In genomic region chr1:208324005-208324404, GRCh38 we compare ENCODE assay signal across 15 cellular contexts.
A peak's percentile ranks its signal among the peaks of the same experiment; 100 is the strongest.
DNase-seq lines count a peak whose midpoint lies in the region; ATAC-seq, FAIRE-seq and TF ChIP-seq lines count a peak whose summit lies in the region.
"Had no signal": no experiment of that assay in that cellular context is flagged by ENCODE, and none has a peak within 500 bp of the region (broad histone marks: within the 10 kb centered on the region; RNA-seq: fewer than 3 reads in every experiment).

No MANE protein-coding gene starts in this region.

- H3K36me3 ChIP-seq in IMR-90 (ENCODE audit: control insufficient read depth, insufficient read depth, low read length) (no peaks in the 10 kb centered on the region), H1 (ENCODE audit: control insufficient read depth in 2 of 4, insufficient read depth in 4 of 4, low read length in 3 of 4) (no peaks in the 10 kb centered on the region), mesendoderm (ENCODE audit: control insufficient read depth, insufficient read depth, low read length) (no peaks in the 10 kb centered on the region), osteoblast (ENCODE audit: insufficient read depth, low read length) (no peaks in the 10 kb centered on the region)
- H3K36me3 ChIP-seq: BLaER1 treated with 17β-estradiol and CSF1 and Interleukin-3, amounts not matched to agents 10 nM and 100 nM had no signal

- ATAC-seq in IMR-90 (ENCODE audit: low read depth), result no peak
- ATAC-seq in HG03045 (IDR thresholded peaks at IDR 0.05; ENCODE audit: unreplicated experiment), result no peak
- ATAC-seq in GM21786 (IDR thresholded peaks at IDR 0.05; ENCODE audit: unreplicated experiment), result no peak
- ATAC-seq: CD8-positive, alpha-beta T cell; GM12878; HCT116 had no signal

- H3K27me3 ChIP-seq in IMR-90 (ENCODE audit: control insufficient read depth, insufficient read depth, low read length) (no peaks in the 10 kb centered on the region), H1 (replicated peaks in 1 of 4; ENCODE audit: control insufficient read depth in 3 of 4, extremely low read depth in 1 of 4, insufficient read depth in 3 of 4, low read length in 3 of 4) (no peaks in the 10 kb centered on the region), mesendoderm (ENCODE audit: insufficient read depth, low read length, poor library complexity) (no peaks in the 10 kb centered on the region), osteoblast (ENCODE audit: insufficient read depth, low read length) (no peaks in the 10 kb centered on the region)
- H3K27me3 ChIP-seq: BLaER1 treated with 17β-estradiol and CSF1 and Interleukin-3, amounts not matched to agents 10 nM and 100 nM had no signal

- no peaks in the 10 kb centered on the region for H3K4me1 ChIP-seq in IMR-90 (ENCODE audit: control insufficient read depth, insufficient read depth, low read length)
- H3K4me1 ChIP-seq in H1 (replicated peaks in 1 of 4; ENCODE audit: control insufficient read depth in 3 of 4, insufficient read depth in 4 of 4, low read length in 3 of 4), result peaks cover 0 to 3% (median 0%) of the 10 kb centered on the region in 4 experiments; a peak in 1 of 7 replicates
- H3K4me1 ChIP-seq in mesendoderm (ENCODE audit: control insufficient read depth, low read depth, low read length), result no peaks in the 10 kb centered on the region
- no peaks in the 10 kb centered on the region for H3K4me1 ChIP-seq in osteoblast (ENCODE audit: insufficient read depth, low read length)
- H3K4me1 ChIP-seq: BLaER1 treated with 17β-estradiol and CSF1 and Interleukin-3, amounts not matched to agents 10 nM and 100 nM had no signal

- H2BK12ac ChIP-seq in H1 (ENCODE audit: low read depth, low read length), result no peak overlapping the region

- H3K4ac ChIP-seq in IMR-90 (ENCODE audit: low read depth, low read length), result no peak overlapping the region
- no peak overlapping the region for H3K4ac ChIP-seq in H1 (replicated peaks; ENCODE audit: insufficient read length, low read depth, low read length)
- H3K4ac ChIP-seq in mesendoderm (ENCODE audit: low read depth, low read length), result no peak overlapping the region

- H3K4me3 ChIP-seq in IMR-90 (ENCODE audit: insufficient read depth, low read depth, low read length), result no peak overlapping the region
- no peak overlapping the region for H3K4me3 ChIP-seq in H1 (ENCODE audit: extremely low read depth in 1 of 4, insufficient read depth in 2 of 4, low read depth in 3 of 4, low read length in 4 of 4)
- no peak overlapping the region for H3K4me3 ChIP-seq in mesendoderm (ENCODE audit: low read length)
- H3K4me3 ChIP-seq in osteoblast (ENCODE audit: insufficient read depth, low read length), result no peak overlapping the region
- H3K4me3 ChIP-seq: BLaER1 treated with 17β-estradiol and CSF1 and Interleukin-3, amounts not matched to agents 10 nM and 100 nM; GM12878; GM23248 had no signal

- H4K5ac ChIP-seq in IMR-90 (ENCODE audit: low read depth, low read length) (no peak overlapping the region), H1 (ENCODE audit: insufficient read length, low read depth, low read length) (no peak overlapping the region), mesendoderm (ENCODE audit: low read length) (no peak overlapping the region)

- WGBS in IMR-90 (ENCODE audit: extremely low coverage in 2 of 2, insufficient read length in 1 of 2), 2 experiments, result no CpG with 5 or more reads among the region's 7 CpGs
- WGBS in H1 (ENCODE audit: extremely low coverage in 1 of 2, insufficient coverage in 1 of 2, insufficient read length in 1 of 2, insufficient replicate concordance in 2 of 2, low coverage in 1 of 2, low lambda C conversion rate in 2 of 2, missing lambda C conversion rate in 1 of 2), 2 experiments, result 80% methylated on average over 7 of the region's 7 CpGs; no CpG with 5 or more reads in 1 of the 2 experiments
- no CpG with 5 or more reads among the region's 7 CpGs for WGBS in mesendoderm (ENCODE audit: extremely low coverage, insufficient coverage, low lambda C conversion rate)

- intact Hi-C loops in IMR-90 (cut with micrococcal nuclease), result no loop called here

- H2BK20ac ChIP-seq in IMR-90 (ENCODE audit: low read depth, low read length) (no peak overlapping the region), H1 (ENCODE audit: low read length) (no peak overlapping the region)

- H4K91ac ChIP-seq in IMR-90 (ENCODE audit: insufficient read depth, low read depth, low read length) (no peak overlapping the region), H1 (replicated peaks; ENCODE audit: insufficient read length, low read length) (no peak overlapping the region)

- dilution Hi-C loops in IMR-90 (cut with HindIII; ENCODE audit: low sequenced_read_pairs, unreplicated experiment), result no loop called here

- CTCF ChIA-PET in IMR-90 (lab: Yijun Ruan, JAX), result no interaction called here
- CTCF ChIA-PET in H1 (lab: Charles Lee; ENCODE audit: partially characterized antibody), result interaction anchor here (0.7 to 1.5 kb wide), 3 partner anchors 10 to 1415 kb away, joined by 3 to 4 read pairs (median 3); no protein-coding TSS in a partner anchor

- H4K20me1 ChIP-seq in IMR-90 (ENCODE audit: insufficient read depth, low read length) (no peaks in the 10 kb centered on the region), H1 (replicated peaks in 1 of 2; ENCODE audit: control insufficient read depth in 1 of 2, insufficient read depth in 2 of 2, low read length in 2 of 2) (no peaks in the 10 kb centered on the region), osteoblast (ENCODE audit: insufficient read depth, low read length) (no peaks in the 10 kb centered on the region)
- H4K20me1 ChIP-seq: BLaER1 treated with 17β-estradiol and CSF1 and Interleukin-3, amounts not matched to agents 10 nM and 100 nM had no signal

- H2BK120ac ChIP-seq in IMR-90 (ENCODE audit: low read depth, low read length) (no peak overlapping the region), H1 (replicated peaks; ENCODE audit: low read depth, low read length) (no peak overlapping the region), mesendoderm (ENCODE audit: low read depth, low read length) (no peak overlapping the region)

- no peak overlapping the region for H3K27ac ChIP-seq in IMR-90 (ENCODE audit: insufficient read depth, low read length)
- H3K27ac ChIP-seq in H1 (ENCODE audit: low read depth, low read length), result no peak overlapping the region
- H3K27ac ChIP-seq in mesendoderm (ENCODE audit: low read depth, low read length), result no peak overlapping the region
- no peak overlapping the region for H3K27ac ChIP-seq in osteoblast (ENCODE audit: low read depth, low read length)
- H3K27ac ChIP-seq: BLaER1 treated with 17β-estradiol and CSF1 and Interleukin-3, amounts not matched to agents 10 nM and 100 nM; GM23248 had no signal

- H3K79me2 ChIP-seq in H1 (ENCODE audit: control insufficient read depth in 1 of 2, insufficient read depth in 2 of 2, low read length in 2 of 2) (no peaks in the 10 kb centered on the region), mesendoderm (ENCODE audit: control insufficient read depth, insufficient read depth, low read length) (no peaks in the 10 kb centered on the region), osteoblast (ENCODE audit: insufficient read depth, low read length) (no peaks in the 10 kb centered on the region)

- H3K23me2 ChIP-seq in H1 (ENCODE audit: low read depth, low read length), result no peaks in the 10 kb centered on the region

- TF ChIP-seq CTCF in IMR-90 (conservative IDR thresholded peaks at IDR 0.05; ENCODE audit: low read depth, low read length) (no peak), H1 (IDR thresholded peaks at IDR 0.05; ENCODE audit: control extremely low read depth in 1 of 3, insufficient read depth in 1 of 3, low read depth in 1 of 3, low read length in 3 of 3) (no peak), osteoblast (IDR thresholded peaks at IDR 0.05; ENCODE audit: extremely low read depth, low read depth, low read length) (no peak)

- H2AK5ac ChIP-seq in IMR-90 (ENCODE audit: low read depth, low read length) (no peak overlapping the region), H1 (ENCODE audit: low read depth, low read length) (no peak overlapping the region), mesendoderm (ENCODE audit: low read length) (no peak overlapping the region)

- H3K56ac ChIP-seq in IMR-90 (ENCODE audit: extremely low read depth, insufficient read depth, low read length) (no peak overlapping the region), H1 (replicated peaks; ENCODE audit: insufficient read length, low read depth, low read length) (no peak overlapping the region), mesendoderm (ENCODE audit: low read length) (no peak overlapping the region)

- H3K14ac ChIP-seq in IMR-90 (replicated peaks; ENCODE audit: low read depth, low read length) (no peak overlapping the region), H1 (ENCODE audit: insufficient read length) (no peak overlapping the region)

- TF ChIP-seq RAD21 in IMR-90 (IDR thresholded peaks at IDR 0.05; ENCODE audit: low read length) (no peak), H1 (IDR thresholded peaks at IDR 0.05 in 1 of 2, conservative IDR thresholded peaks at IDR 0.05 in 1 of 2; ENCODE audit: low read depth in 2 of 2, low read length in 2 of 2) (no peak)

- no peak overlapping the region for H2BK5ac ChIP-seq in IMR-90 (ENCODE audit: low read depth, low read length, poor library complexity, severe bottlenecking)
- no peak overlapping the region for H2BK5ac ChIP-seq in H1 (ENCODE audit: low read depth, low read length)
- H2BK5ac ChIP-seq in mesendoderm (ENCODE audit: low read length), result no peak overlapping the region

- H2AFZ ChIP-seq in IMR-90 (replicated peaks; ENCODE audit: low read length, poor library complexity) (peak overlapping the region; percentile 10), H1 (ENCODE audit: low read length) (peak overlapping the region; percentile 26; the same call in 1 of the 2 replicates), osteoblast (ENCODE audit: low read length) (no peak overlapping the region)
- H2AFZ ChIP-seq: GM23248 had no signal

- no peak overlapping the region for H2AK9ac ChIP-seq in IMR-90 (replicated peaks; ENCODE audit: low read depth, low read length, poor library complexity)

- H3K4me2 ChIP-seq in IMR-90 (ENCODE audit: low read depth, low read length) (no peak overlapping the region), H1 (ENCODE audit: insufficient read depth in 1 of 2, low read depth in 2 of 2, low read length in 2 of 2) (no peak overlapping the region; a peak in 1 of 4 replicates), mesendoderm (ENCODE audit: low read length) (no peak overlapping the region), osteoblast (ENCODE audit: insufficient read depth, low read length) (no peak overlapping the region)
- H3K4me2 ChIP-seq: BLaER1 treated with 17β-estradiol and CSF1 and Interleukin-3, amounts not matched to agents 10 nM and 100 nM had no signal

- no peak for FAIRE-seq in H1 (lab: Jason Lieb, UNC)
- FAIRE-seq: GM12878 had no signal

- no TSS peak for BruUV-seq in IMR-90 (replicated peaks; lab: Mats Ljungman, UMichigan)

- in situ Hi-C loops in IMR-90 (cut with MboI; ENCODE audit: low sequenced_read_pairs), result no loop called here

- no peaks in the 10 kb centered on the region for H3K9me1 ChIP-seq in IMR-90 (ENCODE audit: insufficient read depth, low read length)

- H4K8ac ChIP-seq in IMR-90 (ENCODE audit: low read depth in 2 of 2, low read length in 2 of 2) (no peak overlapping the region), H1 (ENCODE audit: extremely low read depth, insufficient read depth, low read length) (no peak overlapping the region), mesendoderm (ENCODE audit: low read depth, low read length) (no peak overlapping the region)

- H3K18ac ChIP-seq in IMR-90 (ENCODE audit: low read depth, low read length), result no peak overlapping the region
- no peak overlapping the region for H3K18ac ChIP-seq in H1 (ENCODE audit: extremely low read depth, low read length)
- no peak overlapping the region for H3K18ac ChIP-seq in mesendoderm (ENCODE audit: low read length)

- POLR2A ChIA-PET in IMR-90 (lab: Charles Lee; ENCODE audit: unreplicated experiment) (no interaction called here), H1 (lab: Charles Lee; ENCODE audit: partially characterized antibody) (no interaction called here)

- H3K9ac ChIP-seq in IMR-90 (ENCODE audit: low read depth, low read length) (no peak overlapping the region), H1 (replicated peaks in 1 of 4; ENCODE audit: extremely low read depth in 1 of 4, low read depth in 3 of 4, low read length in 3 of 4) (no peak overlapping the region), mesendoderm (ENCODE audit: low read length) (no peak overlapping the region)
- H3K9ac ChIP-seq: BLaER1 treated with 17β-estradiol and CSF1 and Interleukin-3, amounts not matched to agents 10 nM and 100 nM; GM23248 had no signal

- no peak overlapping the region for H3K23ac ChIP-seq in IMR-90 (ENCODE audit: low read depth, low read length)
- H3K23ac ChIP-seq in H1 (ENCODE audit: insufficient read length), result no peak overlapping the region
- no peak overlapping the region for H3K23ac ChIP-seq in mesendoderm (ENCODE audit: low read length)

- TF ChIP-seq POLR2A in IMR-90 (IDR thresholded peaks at IDR 0.05; ENCODE audit: low read depth, low read length) (no peak), H1 (IDR thresholded peaks at IDR 0.05; ENCODE audit: control extremely low read depth in 1 of 2, low read depth in 2 of 2, low read length in 2 of 2) (no peak)

- no peaks in the 10 kb centered on the region for H3K79me1 ChIP-seq in IMR-90 (ENCODE audit: low read depth in 1 of 2, low read length in 2 of 2)
- H3K79me1 ChIP-seq in H1 (ENCODE audit: low read depth, low read length), result no peaks in the 10 kb centered on the region
- no peaks in the 10 kb centered on the region for H3K79me1 ChIP-seq in mesendoderm (ENCODE audit: low read length)

- H3K9me3 ChIP-seq in IMR-90 (ENCODE audit: control insufficient read depth, insufficient read depth, low read length) (no peaks in the 10 kb centered on the region), H1 (ENCODE audit: insufficient read depth in 2 of 2, low read depth in 1 of 2, low read length in 1 of 2) (no peaks in the 10 kb centered on the region), osteoblast (ENCODE audit: low read depth, low read length) (no peaks in the 10 kb centered on the region)
- H3K9me3 ChIP-seq: BLaER1 treated with 17β-estradiol and CSF1 and Interleukin-3, amounts not matched to agents 10 nM and 100 nM had no signal

- H2BK15ac ChIP-seq in IMR-90 (ENCODE audit: low read depth, low read length), result no peak overlapping the region
- H2BK15ac ChIP-seq in H1 (ENCODE audit: low read length), result no peak overlapping the region
- no peak overlapping the region for H2BK15ac ChIP-seq in mesendoderm (replicated peaks; ENCODE audit: low read depth)

- no peak for DNase-seq in IMR-90
- no peak for DNase-seq in H1 (ENCODE audit: low read depth in 1 of 2, low spot score in 2 of 2)
- DNase-seq in mesendoderm, result peak; percentile 31
- no peak for DNase-seq in osteoblast (ENCODE audit: insufficient read length, low spot score, missing footprints)
- DNase-seq: Calu3; CD8-positive, alpha-beta T cell; DMS79 treated with DMSO at 0.1 percent for 48 hours; GM23248; H7; HFFc6 had no signal

- TF ChIP-seq EP300 in H1 (IDR thresholded peaks at IDR 0.05; ENCODE audit: borderline replicate concordance in 1 of 2, low read depth in 2 of 2, low read length in 2 of 2), result no peak
